Comparison of ENCODE assay signal across 1 cellular context in the genomic region with DNA sequence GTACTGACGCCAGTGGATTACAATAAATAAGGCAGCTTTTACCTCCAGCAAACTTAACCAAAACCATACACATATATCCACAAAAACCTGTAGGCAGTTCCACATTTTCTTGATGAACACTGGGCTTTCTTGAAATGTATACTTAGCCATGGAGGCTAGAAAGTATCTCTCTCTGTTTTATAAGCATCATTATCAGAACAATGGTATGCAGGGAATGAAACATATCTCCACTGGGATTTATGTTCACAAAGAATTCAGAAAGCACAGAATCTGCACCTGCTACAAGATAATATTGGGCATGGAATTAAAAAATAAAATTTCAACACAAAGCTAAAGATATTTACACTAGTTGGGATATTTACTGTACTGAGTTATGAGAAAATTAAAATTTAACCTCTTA.
TF ChIP-seq lines count a peak whose summit lies in the region.

No MANE protein-coding gene starts in this region.

TF ChIP-seq in IMR-90, 13 proteins besides CTCF, POLR2A, EP300 and RAD21:
- TF ChIP-seq, protein P1, sequence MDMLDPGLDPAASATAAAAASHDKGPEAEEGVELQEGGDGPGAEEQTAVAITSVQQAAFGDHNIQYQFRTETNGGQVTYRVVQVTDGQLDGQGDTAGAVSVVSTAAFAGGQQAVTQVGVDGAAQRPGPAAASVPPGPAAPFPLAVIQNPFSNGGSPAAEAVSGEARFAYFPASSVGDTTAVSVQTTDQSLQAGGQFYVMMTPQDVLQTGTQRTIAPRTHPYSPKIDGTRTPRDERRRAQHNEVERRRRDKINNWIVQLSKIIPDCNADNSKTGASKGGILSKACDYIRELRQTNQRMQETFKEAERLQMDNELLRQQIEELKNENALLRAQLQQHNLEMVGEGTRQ (IDR thresholded peaks at IDR 0.05; ENCODE audit: low read depth, low read length): no peak
- no peak for TF ChIP-seq BHLHE40 (IDR thresholded peaks at IDR 0.05; ENCODE audit: low read depth, low read length)
- TF ChIP-seq MAFK (IDR thresholded peaks at IDR 0.05; ENCODE audit: low read depth, low read length): no peak
- no peak for TF ChIP-seq CHD1 (IDR thresholded peaks at IDR 0.05; ENCODE audit: low read depth, low read length)
- TF ChIP-seq MAZ (IDR thresholded peaks at IDR 0.05; ENCODE audit: borderline replicate concordance, low read depth, low read length): no peak
- TF ChIP-seq, protein P2, sequence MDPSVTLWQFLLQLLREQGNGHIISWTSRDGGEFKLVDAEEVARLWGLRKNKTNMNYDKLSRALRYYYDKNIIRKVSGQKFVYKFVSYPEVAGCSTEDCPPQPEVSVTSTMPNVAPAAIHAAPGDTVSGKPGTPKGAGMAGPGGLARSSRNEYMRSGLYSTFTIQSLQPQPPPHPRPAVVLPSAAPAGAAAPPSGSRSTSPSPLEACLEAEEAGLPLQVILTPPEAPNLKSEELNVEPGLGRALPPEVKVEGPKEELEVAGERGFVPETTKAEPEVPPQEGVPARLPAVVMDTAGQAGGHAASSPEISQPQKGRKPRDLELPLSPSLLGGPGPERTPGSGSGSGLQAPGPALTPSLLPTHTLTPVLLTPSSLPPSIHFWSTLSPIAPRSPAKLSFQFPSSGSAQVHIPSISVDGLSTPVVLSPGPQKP (IDR thresholded peaks at IDR 0.05; ENCODE audit: borderline replicate concordance, low read depth, low read length): no peak
- TF ChIP-seq RCOR1 (IDR thresholded peaks at IDR 0.05; ENCODE audit: insufficient replicate concordance, low read length): no peak
- no peak for TF ChIP-seq FOS (IDR thresholded peaks at IDR 0.05; ENCODE audit: low read depth, low read length)
- no peak for TF ChIP-seq NFE2L2 (IDR thresholded peaks at IDR 0.05; ENCODE audit: low read depth, low read length)
- TF ChIP-seq CEBPB (IDR thresholded peaks at IDR 0.05; ENCODE audit: low read depth, low read length): no peak
- no peak for TF ChIP-seq RFX5 (IDR thresholded peaks at IDR 0.05; ENCODE audit: low read depth, low read length)
TF ChIP-seq in IMR-90: peak in this region for 0.
